1 cellular context compared by ENCODE assay signal in genomic region chr21:43938751-43939442, GRCh38.
TF ChIP-seq lines count a peak whose summit lies in the region.

No MANE protein-coding gene starts in this region.

TF ChIP-seq in K562, 482 proteins besides CTCF, POLR2A, EP300 and RAD21 (continued from another document and continues in another):
- TF ChIP-seq, protein P1, sequence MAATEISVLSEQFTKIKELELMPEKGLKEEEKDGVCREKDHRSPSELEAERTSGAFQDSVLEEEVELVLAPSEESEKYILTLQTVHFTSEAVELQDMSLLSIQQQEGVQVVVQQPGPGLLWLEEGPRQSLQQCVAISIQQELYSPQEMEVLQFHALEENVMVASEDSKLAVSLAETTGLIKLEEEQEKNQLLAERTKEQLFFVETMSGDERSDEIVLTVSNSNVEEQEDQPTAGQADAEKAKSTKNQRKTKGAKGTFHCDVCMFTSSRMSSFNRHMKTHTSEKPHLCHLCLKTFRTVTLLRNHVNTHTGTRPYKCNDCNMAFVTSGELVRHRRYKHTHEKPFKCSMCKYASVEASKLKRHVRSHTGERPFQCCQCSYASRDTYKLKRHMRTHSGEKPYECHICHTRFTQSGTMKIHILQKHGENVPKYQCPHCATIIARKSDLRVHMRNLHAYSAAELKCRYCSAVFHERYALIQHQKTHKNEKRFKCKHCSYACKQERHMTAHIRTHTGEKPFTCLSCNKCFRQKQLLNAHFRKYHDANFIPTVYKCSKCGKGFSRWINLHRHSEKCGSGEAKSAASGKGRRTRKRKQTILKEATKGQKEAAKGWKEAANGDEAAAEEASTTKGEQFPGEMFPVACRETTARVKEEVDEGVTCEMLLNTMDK (IDR thresholded peaks at IDR 0.05; ENCODE audit: borderline replicate concordance, insufficient read depth, low read depth, low read length, poor library complexity, severe bottlenecking) = peak; percentile 99
- TF ChIP-seq CREB3 (tag; conservative IDR thresholded peaks at IDR 0.05; ENCODE audit: low read depth) (0 out of 2 replicates have a peak, but pooled peaks have one; percentile 59), EGR1 (conservative IDR thresholded peaks at IDR 0.05) (peak; percentile 72), YY1 (IDR thresholded peaks at IDR 0.05; ENCODE audit: borderline replicate concordance in 1 of 3, control insufficient read depth in 1 of 3, extremely low read depth in 1 of 3, insufficient read depth in 3 of 3, insufficient read length in 1 of 3, insufficient replicate concordance in 2 of 3, low read depth in 1 of 3, low read length in 2 of 3) (peak in 2 of 3 experiments; percentile 45 to 67), GATAD2A (IDR thresholded peaks at IDR 0.05) (0 out of 2 replicates have a peak, but pooled peaks have one; percentile 39), BCOR (IDR thresholded peaks at IDR 0.05) (peak; percentile 8; the same call in 1 of the 2 replicates), MAZ (CRISPR knock-in tag; conservative IDR thresholded peaks at IDR 0.05 in 1 of 2, IDR thresholded peaks at IDR 0.05 in 1 of 2) (peak; percentile 79 to 90), E2F6 (IDR thresholded peaks at IDR 0.05; ENCODE audit: borderline replicate concordance in 1 of 2, extremely low read depth in 1 of 2, insufficient read depth in 1 of 2, insufficient read length in 1 of 2, low read depth in 1 of 2, low read length in 1 of 2, poor library complexity in 1 of 2, severe bottlenecking in 1 of 2) (peak; percentile 1 to 52), HSF4 (CRISPR knock-in tag; IDR thresholded peaks at IDR 0.05; ENCODE audit: borderline replicate concordance) (no peak), MTA1 (IDR thresholded peaks at IDR 0.05; ENCODE audit: borderline replicate concordance) (peak; percentile 44), NFIX (CRISPR knock-in tag; IDR thresholded peaks at IDR 0.05; ENCODE audit: low read depth) (no peak), SLC30A9 (CRISPR knock-in tag; IDR thresholded peaks at IDR 0.05) (no peak), KHSRP (IDR thresholded peaks at IDR 0.05) (no peak), HDAC8 (tag; IDR thresholded peaks at IDR 0.05) (no peak; the same call in 1 of the 2 replicates), NKRF (IDR thresholded peaks at IDR 0.05; ENCODE audit: borderline replicate concordance) (0 out of 2 replicates have a peak, but pooled peaks have one; percentile 53), ZBTB5 (IDR thresholded peaks at IDR 0.05) (no peak), ZNF12 (CRISPR knock-in tag; IDR thresholded peaks at IDR 0.05) (no peak; the same call in 1 of the 2 replicates), EP400 (IDR thresholded peaks at IDR 0.05) (peak; percentile 80), MAFK (IDR thresholded peaks at IDR 0.05; ENCODE audit: low read length) (0 out of 2 replicates have a peak, but pooled peaks have one; percentile 20), JUND (IDR thresholded peaks at IDR 0.05; ENCODE audit: borderline replicate concordance, low read depth, low read length) (peak; percentile 67), JUND (tag; IDR thresholded peaks at IDR 0.05; ENCODE audit: borderline replicate concordance, low read depth, low read length) (no peak; the same call in 2 of the 3 replicates), ZNF785 (CRISPR knock-in tag; IDR thresholded peaks at IDR 0.05) (no peak), CTBP1 (IDR thresholded peaks at IDR 0.05; ENCODE audit: borderline replicate concordance) (peak; percentile 98), ARID3A (IDR thresholded peaks at IDR 0.05; ENCODE audit: borderline replicate concordance, low read depth, low read length) (peak; percentile 32; the same call in 1 of the 2 replicates), KAT2B (IDR thresholded peaks at IDR 0.05; ENCODE audit: low read depth, low read length) (peak; percentile 53)
- TF ChIP-seq, protein P2, sequence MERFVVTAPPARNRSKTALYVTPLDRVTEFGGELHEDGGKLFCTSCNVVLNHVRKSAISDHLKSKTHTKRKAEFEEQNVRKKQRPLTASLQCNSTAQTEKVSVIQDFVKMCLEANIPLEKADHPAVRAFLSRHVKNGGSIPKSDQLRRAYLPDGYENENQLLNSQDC (CRISPR knock-in tag; IDR thresholded peaks at IDR 0.05) = no peak
- TF ChIP-seq, protein P3, sequence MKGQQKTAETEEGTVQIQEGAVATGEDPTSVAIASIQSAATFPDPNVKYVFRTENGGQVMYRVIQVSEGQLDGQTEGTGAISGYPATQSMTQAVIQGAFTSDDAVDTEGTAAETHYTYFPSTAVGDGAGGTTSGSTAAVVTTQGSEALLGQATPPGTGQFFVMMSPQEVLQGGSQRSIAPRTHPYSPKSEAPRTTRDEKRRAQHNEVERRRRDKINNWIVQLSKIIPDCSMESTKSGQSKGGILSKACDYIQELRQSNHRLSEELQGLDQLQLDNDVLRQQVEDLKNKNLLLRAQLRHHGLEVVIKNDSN (CRISPR knock-in tag; IDR thresholded peaks at IDR 0.05) = peak; percentile 84
- TF ChIP-seq, protein P4, sequence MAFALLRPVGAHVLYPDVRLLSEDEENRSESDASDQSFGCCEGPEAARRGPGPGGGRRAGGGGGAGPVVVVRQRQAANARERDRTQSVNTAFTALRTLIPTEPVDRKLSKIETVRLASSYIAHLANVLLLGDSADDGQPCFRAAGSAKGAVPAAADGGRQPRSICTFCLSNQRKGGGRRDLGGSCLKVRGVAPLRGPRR (CRISPR knock-in tag; IDR thresholded peaks at IDR 0.05) = no peak
- TF ChIP-seq, protein P5, sequence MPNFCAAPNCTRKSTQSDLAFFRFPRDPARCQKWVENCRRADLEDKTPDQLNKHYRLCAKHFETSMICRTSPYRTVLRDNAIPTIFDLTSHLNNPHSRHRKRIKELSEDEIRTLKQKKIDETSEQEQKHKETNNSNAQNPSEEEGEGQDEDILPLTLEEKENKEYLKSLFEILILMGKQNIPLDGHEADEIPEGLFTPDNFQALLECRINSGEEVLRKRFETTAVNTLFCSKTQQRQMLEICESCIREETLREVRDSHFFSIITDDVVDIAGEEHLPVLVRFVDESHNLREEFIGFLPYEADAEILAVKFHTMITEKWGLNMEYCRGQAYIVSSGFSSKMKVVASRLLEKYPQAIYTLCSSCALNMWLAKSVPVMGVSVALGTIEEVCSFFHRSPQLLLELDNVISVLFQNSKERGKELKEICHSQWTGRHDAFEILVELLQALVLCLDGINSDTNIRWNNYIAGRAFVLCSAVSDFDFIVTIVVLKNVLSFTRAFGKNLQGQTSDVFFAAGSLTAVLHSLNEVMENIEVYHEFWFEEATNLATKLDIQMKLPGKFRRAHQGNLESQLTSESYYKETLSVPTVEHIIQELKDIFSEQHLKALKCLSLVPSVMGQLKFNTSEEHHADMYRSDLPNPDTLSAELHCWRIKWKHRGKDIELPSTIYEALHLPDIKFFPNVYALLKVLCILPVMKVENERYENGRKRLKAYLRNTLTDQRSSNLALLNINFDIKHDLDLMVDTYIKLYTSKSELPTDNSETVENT (CRISPR knock-in tag; IDR thresholded peaks at IDR 0.05) = no peak
- TF ChIP-seq, protein P6, sequence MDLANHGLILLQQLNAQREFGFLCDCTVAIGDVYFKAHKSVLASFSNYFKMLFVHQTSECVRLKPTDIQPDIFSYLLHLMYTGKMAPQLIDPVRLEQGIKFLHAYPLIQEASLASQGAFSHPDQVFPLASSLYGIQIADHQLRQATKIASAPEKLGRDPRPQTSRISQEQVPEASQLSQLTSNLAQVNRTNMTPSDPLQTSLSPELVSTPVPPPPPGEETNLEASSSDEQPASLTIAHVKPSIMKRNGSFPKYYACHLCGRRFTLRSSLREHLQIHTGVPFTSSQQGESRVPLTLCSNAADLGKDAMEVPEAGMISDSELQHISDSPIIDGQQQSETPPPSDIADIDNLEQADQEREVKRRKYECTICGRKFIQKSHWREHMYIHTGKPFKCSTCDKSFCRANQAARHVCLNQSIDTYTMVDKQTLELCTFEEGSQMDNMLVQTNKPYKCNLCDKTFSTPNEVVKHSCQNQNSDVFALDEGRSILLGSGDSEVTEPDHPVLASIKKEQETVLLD (IDR thresholded peaks at IDR 0.05) = peak; percentile 63
- TF ChIP-seq, protein P7, sequence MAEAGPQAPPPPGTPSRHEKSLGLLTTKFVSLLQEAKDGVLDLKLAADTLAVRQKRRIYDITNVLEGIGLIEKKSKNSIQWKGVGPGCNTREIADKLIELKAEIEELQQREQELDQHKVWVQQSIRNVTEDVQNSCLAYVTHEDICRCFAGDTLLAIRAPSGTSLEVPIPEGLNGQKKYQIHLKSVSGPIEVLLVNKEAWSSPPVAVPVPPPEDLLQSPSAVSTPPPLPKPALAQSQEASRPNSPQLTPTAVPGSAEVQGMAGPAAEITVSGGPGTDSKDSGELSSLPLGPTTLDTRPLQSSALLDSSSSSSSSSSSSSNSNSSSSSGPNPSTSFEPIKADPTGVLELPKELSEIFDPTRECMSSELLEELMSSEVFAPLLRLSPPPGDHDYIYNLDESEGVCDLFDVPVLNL (CRISPR knock-in tag; IDR thresholded peaks at IDR 0.05; ENCODE audit: low read depth) = no peak
- TF ChIP-seq, protein P8, sequence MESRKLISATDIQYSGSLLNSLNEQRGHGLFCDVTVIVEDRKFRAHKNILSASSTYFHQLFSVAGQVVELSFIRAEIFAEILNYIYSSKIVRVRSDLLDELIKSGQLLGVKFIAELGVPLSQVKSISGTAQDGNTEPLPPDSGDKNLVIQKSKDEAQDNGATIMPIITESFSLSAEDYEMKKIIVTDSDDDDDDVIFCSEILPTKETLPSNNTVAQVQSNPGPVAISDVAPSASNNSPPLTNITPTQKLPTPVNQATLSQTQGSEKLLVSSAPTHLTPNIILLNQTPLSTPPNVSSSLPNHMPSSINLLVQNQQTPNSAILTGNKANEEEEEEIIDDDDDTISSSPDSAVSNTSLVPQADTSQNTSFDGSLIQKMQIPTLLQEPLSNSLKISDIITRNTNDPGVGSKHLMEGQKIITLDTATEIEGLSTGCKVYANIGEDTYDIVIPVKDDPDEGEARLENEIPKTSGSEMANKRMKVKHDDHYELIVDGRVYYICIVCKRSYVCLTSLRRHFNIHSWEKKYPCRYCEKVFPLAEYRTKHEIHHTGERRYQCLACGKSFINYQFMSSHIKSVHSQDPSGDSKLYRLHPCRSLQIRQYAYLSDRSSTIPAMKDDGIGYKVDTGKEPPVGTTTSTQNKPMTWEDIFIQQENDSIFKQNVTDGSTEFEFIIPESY (CRISPR knock-in tag; IDR thresholded peaks at IDR 0.05) = peak; percentile 92
- TF ChIP-seq, protein P9, sequence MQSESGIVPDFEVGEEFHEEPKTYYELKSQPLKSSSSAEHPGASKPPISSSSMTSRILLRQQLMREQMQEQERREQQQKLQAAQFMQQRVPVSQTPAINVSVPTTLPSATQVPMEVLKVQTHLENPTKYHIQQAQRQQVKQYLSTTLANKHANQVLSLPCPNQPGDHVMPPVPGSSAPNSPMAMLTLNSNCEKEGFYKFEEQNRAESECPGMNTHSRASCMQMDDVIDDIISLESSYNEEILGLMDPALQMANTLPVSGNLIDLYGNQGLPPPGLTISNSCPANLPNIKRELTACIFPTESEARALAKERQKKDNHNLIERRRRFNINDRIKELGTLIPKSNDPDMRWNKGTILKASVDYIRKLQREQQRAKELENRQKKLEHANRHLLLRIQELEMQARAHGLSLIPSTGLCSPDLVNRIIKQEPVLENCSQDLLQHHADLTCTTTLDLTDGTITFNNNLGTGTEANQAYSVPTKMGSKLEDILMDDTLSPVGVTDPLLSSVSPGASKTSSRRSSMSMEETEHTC (IDR thresholded peaks at IDR 0.05) = peak; percentile 90
